In the genomic region with DNA sequence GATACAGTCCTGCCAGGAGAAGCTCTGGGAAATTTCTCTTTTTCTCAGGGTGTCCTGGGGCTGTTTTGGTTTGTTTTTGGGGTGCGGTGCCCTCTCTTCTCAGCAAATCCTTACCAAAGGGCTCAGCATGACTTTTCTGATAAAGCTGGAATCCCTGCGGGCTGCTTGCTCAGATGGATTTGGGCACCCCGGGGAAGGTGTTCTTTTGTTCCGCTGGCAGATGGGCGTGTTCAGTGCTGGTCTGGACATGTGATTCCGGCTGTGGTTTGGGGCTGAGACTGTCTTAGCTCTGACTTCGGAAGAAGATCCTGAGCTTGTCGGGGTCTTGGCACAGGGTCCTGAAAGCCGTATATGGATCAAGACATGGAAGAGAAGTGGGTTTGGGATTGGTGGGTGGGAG, we compare ENCODE assay signal across 1 cellular context.
TF ChIP-seq lines count a peak whose summit lies in the region.

No MANE protein-coding gene starts in this region.

TF ChIP-seq in HEK293, 187 proteins besides CTCF, POLR2A, EP300 and RAD21 (continued from another document):
- peak; percentile 33; the same call in 1 of the 2 replicates for TF ChIP-seq ZNF600 (tag by site-specific recombination; IDR thresholded peaks at IDR 0.05)
